30 cellular contexts compared by ENCODE assay signal in genomic region chr2:101986386-101986785, GRCh38. TPM values are rescaled to one million over a fixed set of nuclear protein-coding genes. Genes with fewer than 3 reads are reported as not detected.
A peak's percentile ranks its signal among the peaks of the same experiment; 100 is the strongest.
DNase-seq lines count a peak whose midpoint lies in the region; ATAC-seq and TF ChIP-seq lines count a peak whose summit lies in the region.
"Had no signal": no experiment of that assay in that cellular context is flagged by ENCODE, and none has a peak within 500 bp of the region (broad histone marks: within the 10 kb centered on the region; RNA-seq: fewer than 3 reads in every experiment).

No MANE protein-coding gene starts in this region.

- no peaks in the 10 kb centered on the region for H3K36me3 ChIP-seq in naive thymus-derived CD4-positive, alpha-beta T cell (ENCODE audit: control insufficient read depth in 2 of 3, insufficient read depth in 3 of 3, low read length in 3 of 3)
- H3K36me3 ChIP-seq: uterus had no signal

- TF ChIP-seq CTCF in foreskin keratinocyte (conservative IDR thresholded peaks at IDR 0.05) = no peak

- H3K27me3 Mint-ChIP-seq in T-helper 2 cell treated with Interferon-gamma antibody and Interleukin-4, amounts not matched to agents 5 μg/mL and 100 μg/mL, for 36 hours (ENCODE audit: low read depth) = peaks cover 3% of the 10 kb centered on the region
- H3K27me3 Mint-ChIP-seq in naive thymus-derived CD4-positive, alpha-beta T cell = peaks cover 0 to 15% (median 10%) of the 10 kb centered on the region in 5 donors
- peaks cover 7% of the 10 kb centered on the region for H3K27me3 Mint-ChIP-seq in activated CD4-positive, alpha-beta memory T cell treated with anti-CD3 and anti-CD28 coated beads for 36 hours

- peak overlapping the region; percentile 95 for H3K27ac ChIP-seq in foreskin keratinocyte
- no peak overlapping the region for H3K27ac ChIP-seq in naive thymus-derived CD4-positive, alpha-beta T cell (ENCODE audit: low read depth, low read length)
- H3K27ac ChIP-seq: GM23248, SK-N-MC, testis, uterus had no signal

- POLR2A ChIA-PET in naive thymus-derived CD4-positive, alpha-beta T cell (lab: Charles Lee) = no interaction called here
- POLR2A ChIA-PET in activated CD4-positive, alpha-beta memory T cell treated with anti-CD3 and anti-CD28 coated beads for 36 hours (lab: Charles Lee) = no interaction called here

- ATAC-seq in foreskin keratinocyte (peak; percentile 4), HG02938 (IDR thresholded peaks at IDR 0.05; ENCODE audit: unreplicated experiment) (no peak)
- no peak for ATAC-seq in naive thymus-derived CD4-positive, alpha-beta T cell

- H3K4me3 ChIP-seq in naive thymus-derived CD4-positive, alpha-beta T cell (ENCODE audit: low read length) = no peak overlapping the region
- H3K4me3 ChIP-seq: GM23248, SK-N-MC, testis, uterus had no signal

- peaks cover 41% of the 10 kb centered on the region for H3K4me1 ChIP-seq in foreskin keratinocyte
- H3K4me1 ChIP-seq in naive thymus-derived CD4-positive, alpha-beta T cell (ENCODE audit: control insufficient read depth in 2 of 2, insufficient read depth in 2 of 2, low read length in 2 of 2) = peaks cover 0 to 18% of the 10 kb centered on the region in 2 donors
- H3K4me1 ChIP-seq: uterus had no signal

- CTCF ChIA-PET in naive thymus-derived CD4-positive, alpha-beta T cell (lab: Charles Lee) = no interaction called here
- CTCF ChIA-PET in activated CD4-positive, alpha-beta memory T cell treated with anti-CD3 and anti-CD28 coated beads for 36 hours (lab: Charles Lee) = interaction anchor here (1.0 kb wide), 2 partner anchors 103 to 254 kb away, joined by 3 read pairs; no protein-coding TSS in a partner anchor

- H3K27me3 ChIP-seq in foreskin keratinocyte = no peaks in the 10 kb centered on the region
- no peaks in the 10 kb centered on the region for H3K27me3 ChIP-seq in naive thymus-derived CD4-positive, alpha-beta T cell (ENCODE audit: control insufficient read depth in 2 of 2, insufficient read depth in 2 of 2, low read length in 2 of 2)
- H3K27me3 ChIP-seq: testis, uterus had no signal

- H3K36me3 Mint-ChIP-seq in T-helper 2 cell treated with Interferon-gamma antibody and Interleukin-4, amounts not matched to agents 5 μg/mL and 100 μg/mL, for 36 hours (ENCODE audit: low read depth) = no peaks in the 10 kb centered on the region
- H3K36me3 Mint-ChIP-seq in naive thymus-derived CD4-positive, alpha-beta T cell = no peaks in the 10 kb centered on the region
- H3K36me3 Mint-ChIP-seq in activated CD4-positive, alpha-beta memory T cell treated with anti-CD3 and anti-CD28 coated beads for 36 hours = no peaks in the 10 kb centered on the region
- H3K36me3 Mint-ChIP-seq: IgD-negative memory B cell, mesothelial cell of epicardium, naive B cell had no signal

- peak overlapping the region; percentile 9 for H3K27ac Mint-ChIP-seq in T-helper 2 cell treated with Interferon-gamma antibody and Interleukin-4, amounts not matched to agents 5 μg/mL and 100 μg/mL, for 36 hours
- H3K27ac Mint-ChIP-seq in naive thymus-derived CD4-positive, alpha-beta T cell = peak overlapping the region in 6 of 9 donors; percentile 57 to 89 (median 74)
- H3K27ac Mint-ChIP-seq in activated CD4-positive, alpha-beta memory T cell treated with anti-CD3 and anti-CD28 coated beads for 36 hours = no peak overlapping the region
- H3K27ac Mint-ChIP-seq: HFFc6, IgD-negative memory B cell, mesothelial cell of epicardium had no signal

- intact Hi-C loops in naive thymus-derived CD4-positive, alpha-beta T cell (cut with micrococcal nuclease) = no loop called here
- intact Hi-C loops in activated CD4-positive, alpha-beta memory T cell treated with anti-CD3 and anti-CD28 coated beads for 36 hours (cut with micrococcal nuclease) = no loop called here

- no peaks in the 10 kb centered on the region for H3K9me3 ChIP-seq in naive thymus-derived CD4-positive, alpha-beta T cell (ENCODE audit: control insufficient read depth in 2 of 3, low read length in 3 of 3)
- H3K9me3 ChIP-seq: testis, uterus had no signal

- no peak for DNase-seq in T-helper 2 cell treated with Interferon-gamma antibody and Interleukin-4, amounts not matched to agents 5 μg/mL and 100 μg/mL, for 36 hours (ENCODE audit: low spot score)
- DNase-seq in T-helper 2 cell (no peak), M059J (ENCODE audit: low read depth) (peak; percentile 71), foreskin keratinocyte (peak in 1 of 2 donors; percentile 57)
- DNase-seq in naive thymus-derived CD4-positive, alpha-beta T cell = no peak
- DNase-seq in activated CD4-positive, alpha-beta memory T cell treated with anti-CD3 and anti-CD28 coated beads for 36 hours = no peak
- no peak for DNase-seq in stimulated activated CD4-positive, alpha-beta T cell treated with anti-CD3 and anti-CD28 coated beads, Interleukin-2, amount 100 ng/mL, for 24 hours
- DNase-seq: 8988T; activated CD4-positive, alpha-beta T cell treated with anti-CD3 and anti-CD28 coated beads, Interleukin-2, amount 50 U/mL, for 48 hours; activated CD4-positive, CD25-positive, alpha-beta regulatory T cell; cortex of kidney; effector memory CD4-positive, alpha-beta T cell; erythroblast; glutamatergic neuron; GM23248; HFFc6; naive B cell; NCI-H1048; NCI-H2107; NCI-H446; NCI-H774; stimulated activated naive CD8-positive, alpha-beta T cell treated with anti-CD3 and anti-CD28 coated beads, Interleukin-15, Interleukin-2, amounts not matched to agents 100 U/mL and 50 U/mL, for 24 hours; T-helper 1 cell; testis; uterus had no signal

- no peak overlapping the region for H3K4me3 Mint-ChIP-seq in T-helper 2 cell treated with Interferon-gamma antibody and Interleukin-4, amounts not matched to agents 5 μg/mL and 100 μg/mL, for 36 hours
- H3K4me3 Mint-ChIP-seq in naive thymus-derived CD4-positive, alpha-beta T cell = peak overlapping the region in 3 of 10 donors; percentile 9 to 63 (median 30)
- no peak overlapping the region for H3K4me3 Mint-ChIP-seq in activated CD4-positive, alpha-beta memory T cell treated with anti-CD3 and anti-CD28 coated beads for 36 hours
- H3K4me3 Mint-ChIP-seq: CD14-positive monocyte, HFFc6, IgD-negative memory B cell, mesothelial cell of epicardium, naive B cell had no signal

- H3K9me3 Mint-ChIP-seq in T-helper 2 cell treated with Interferon-gamma antibody and Interleukin-4, amounts not matched to agents 5 μg/mL and 100 μg/mL, for 36 hours = no peaks in the 10 kb centered on the region
- H3K9me3 Mint-ChIP-seq in naive thymus-derived CD4-positive, alpha-beta T cell = no peaks in the 10 kb centered on the region
- no peaks in the 10 kb centered on the region for H3K9me3 Mint-ChIP-seq in activated CD4-positive, alpha-beta memory T cell treated with anti-CD3 and anti-CD28 coated beads for 36 hours
- H3K9me3 Mint-ChIP-seq: HFFc6, IgD-negative memory B cell, mesothelial cell of epicardium, naive B cell had no signal

- peaks cover 8% of the 10 kb centered on the region for H3K4me1 Mint-ChIP-seq in T-helper 2 cell treated with Interferon-gamma antibody and Interleukin-4, amounts not matched to agents 5 μg/mL and 100 μg/mL, for 36 hours (ENCODE audit: low read depth)
- peaks cover 12 to 41% (median 27%) of the 10 kb centered on the region in 7 donors for H3K4me1 Mint-ChIP-seq in naive thymus-derived CD4-positive, alpha-beta T cell
- H3K4me1 Mint-ChIP-seq in activated CD4-positive, alpha-beta memory T cell treated with anti-CD3 and anti-CD28 coated beads for 36 hours (ENCODE audit: low read depth) = no peaks in the 10 kb centered on the region

RNA-seq across cellular contexts. Expression of gene IL1R2, which starts 5.4 kb away (rescaled TPM):
- total RNA-seq in M059J (2014; rRNA removed; shearing (Covaris generic)) = not detected in 2 replicates
- 37.9 and 40.7 TPM in 2 replicates for total RNA-seq in foreskin keratinocyte
- 36.6 and 44.6 TPM in 2 replicates for polyA plus RNA-seq in foreskin keratinocyte
- 1 to 10 TPM in 2 of 5 experiments, under 1 TPM in 1, not detected in 2; 0.40 to 2.7 (median 1.3) TPM for total RNA-seq in naive thymus-derived CD4-positive, alpha-beta T cell
- polyA plus RNA-seq in naive thymus-derived CD4-positive, alpha-beta T cell = not detected
- 10 to 100 TPM; 35.6 to 36.2 TPM for total RNA-seq in activated CD4-positive, alpha-beta memory T cell treated with anti-CD3 and anti-CD28 coated beads for 36 hours
- total RNA-seq: mesothelial cell of epicardium had no signal
- polyA plus RNA-seq: IgD-negative memory B cell had no signal

Comparison
In these comparisons a context has a peak if more than half of its experiments do, and no peak if none do; other contexts are left out.
1. RNA of gene IL1R2, which starts 5.4 kb away (total RNA-seq): 37.9 to 40.7 TPM in foreskin keratinocyte and 35.6 to 36.2 TPM in activated CD4-positive, alpha-beta memory T cell treated with anti-CD3 and anti-CD28 coated beads for 36 hours; 0.40 to 2.7 TPM in naive thymus-derived CD4-positive, alpha-beta T cell and not detected in M059J; every median in the first group is over 4 times any median in the second.